Comparison of ENCODE assay signal across 8 cellular contexts in genomic region chr7:111089822-111090426, GRCh38. TPM values are rescaled to one million over a fixed set of nuclear protein-coding genes. Genes with fewer than 3 reads are reported as not detected.
DNase-seq lines count a peak whose midpoint lies in the region; ATAC-seq and TF ChIP-seq lines count a peak whose summit lies in the region.

No MANE protein-coding gene starts in this region.

- TF ChIP-seq CTCF in epithelial cell of proximal tubule (conservative IDR thresholded peaks at IDR 0.05; ENCODE audit: low read depth, low read length) (peak; percentile 83), neural cell (IDR thresholded peaks at IDR 0.05; ENCODE audit: poor library complexity, severe bottlenecking) (peak; percentile 70)

- H3K27ac ChIP-seq in neural cell (ENCODE audit: low read length) = peak overlapping the region; percentile 94

- H3K36me3 ChIP-seq in neural cell (ENCODE audit: insufficient read depth, low read length) = no peaks in the 10 kb centered on the region

- TF ChIP-seq RAD21 in neural cell (conservative IDR thresholded peaks at IDR 0.05) = peak; percentile 64

- no peaks in the 10 kb centered on the region for H3K9me3 ChIP-seq in neural cell (ENCODE audit: low read length)

- H2AFZ ChIP-seq in neural cell (ENCODE audit: low read depth, low read length) = no peak overlapping the region

- peaks cover 39% of the 10 kb centered on the region for H3K79me2 ChIP-seq in neural cell (replicated peaks; ENCODE audit: insufficient read depth, low read length)

- TF ChIP-seq EP300 in neural cell (conservative IDR thresholded peaks at IDR 0.05; ENCODE audit: poor library complexity, severe bottlenecking) = no peak

- H3K4me2 ChIP-seq in neural cell (ENCODE audit: low read length) = peak overlapping the region; percentile 74

- ATAC-seq in GM21367 (IDR thresholded peaks at IDR 0.05; ENCODE audit: unreplicated experiment) (peak; percentile 47), GM19328 (IDR thresholded peaks at IDR 0.05; ENCODE audit: unreplicated experiment) (no peak)

- no peak overlapping the region for H3K9ac ChIP-seq in neural cell (ENCODE audit: low read length)

- H3K9me2 ChIP-seq in neural cell (ENCODE audit: insufficient read depth, low read length) = no peaks in the 10 kb centered on the region

- H3F3A ChIP-seq in neural cell (ENCODE audit: insufficient read depth, low read length, poor library complexity, severe bottlenecking) = no peaks in the 10 kb centered on the region

- H4K20me1 ChIP-seq in neural cell (ENCODE audit: insufficient read depth) = no peaks in the 10 kb centered on the region

- no peaks in the 10 kb centered on the region for H3K27me3 ChIP-seq in neural cell (ENCODE audit: insufficient read depth, low read depth, low read length)

- H3K4me3 ChIP-seq in epithelial cell of proximal tubule (ENCODE audit: low read depth, low read length) (no peak overlapping the region), neural cell (ENCODE audit: low read length) (no peak overlapping the region)

- DNase-seq in DMS 273 treated with DMSO at 0.1 percent for 48 hours (lab: John Stamatoyannopoulos, UW) (peak; percentile 48), LoVo (ENCODE audit: low spot score) (peak; percentile 70), SK-N-DZ (ENCODE audit: low spot score) (peak; percentile 78), epithelial cell of proximal tubule (ENCODE audit: low read depth) (no peak), COLO668 (lab: John Stamatoyannopoulos, UW; ENCODE audit: unreplicated experiment) (no peak)

TF ChIP-seq in neural cell, 6 proteins besides CTCF, POLR2A, EP300 and RAD21:
- TF ChIP-seq MXI1 (conservative IDR thresholded peaks at IDR 0.05; ENCODE audit: poor library complexity, severe bottlenecking) = no peak
- TF ChIP-seq TAF1 (IDR thresholded peaks at IDR 0.05; ENCODE audit: low read depth) = no peak
- TF ChIP-seq SMC3 (conservative IDR thresholded peaks at IDR 0.05; ENCODE audit: poor library complexity) = peak; percentile 74
- no peak for TF ChIP-seq POLR2AphosphoS5 (IDR thresholded peaks at IDR 0.05)
- no peak for TF ChIP-seq EZH2 (IDR thresholded peaks at IDR 0.05; ENCODE audit: borderline replicate concordance, insufficient read depth, low read length, poor library complexity, severe bottlenecking)
- TF ChIP-seq REST (IDR thresholded peaks at IDR 0.05; ENCODE audit: borderline replicate concordance) = no peak

RNA-seq across cellular contexts. Expression of gene LRRN3, which starts 1.0 kb away (rescaled TPM):
- polyA plus RNA-seq in SK-N-DZ (2014; cell fraction: cytosol; rRNA removed) = 152 and 177 TPM in 2 replicates
- 77.9 and 99.7 TPM in 2 replicates for polyA plus RNA-seq in SK-N-DZ (2014; cell fraction: nucleus; rRNA removed)
- 0.14 TPM in 1 of 2 replicates, not detected in the other for total RNA-seq in epithelial cell of proximal tubule
- 119 and 138 TPM in 2 replicates for polyA plus RNA-seq in neural cell
- polyA minus RNA-seq in neural cell = 212 and 227 TPM in 2 replicates

Comparison
In these comparisons a context has a peak if more than half of its experiments do, and no peak if none do; other contexts are left out.
1. DNase-seq: peak in DMS 273 treated with DMSO at 0.1 percent for 48 hours (single experiment), LoVo (single experiment) and SK-N-DZ (single experiment); none in epithelial cell of proximal tubule (single experiment) and COLO668 (single experiment).